7 cellular contexts compared by ENCODE assay signal in genomic region chr11:10659339-10660216, GRCh38. TPM values are rescaled to one million over a fixed set of nuclear protein-coding genes. Genes with fewer than 3 reads are reported as not detected.
A peak's percentile ranks its signal among the peaks of the same experiment; 100 is the strongest.
DNase-seq lines count a peak whose midpoint lies in the region; ATAC-seq, FAIRE-seq and TF ChIP-seq lines count a peak whose summit lies in the region.

No MANE protein-coding gene starts in this region.

- H3K4me2 ChIP-seq in skeletal muscle satellite cell (ENCODE audit: low read length): peak overlapping the region; percentile 32

- DNase-seq in H54 (ENCODE audit: insufficient read length, low spot score) (peak; percentile 30), SK-MEL-5 (ENCODE audit: low read depth, low spot score) (peak; percentile 9), foreskin keratinocyte (peak; percentile 50 to 76)

- H3K27ac ChIP-seq in foreskin keratinocyte: no peak overlapping the region

- H3K4me1 ChIP-seq in foreskin keratinocyte: peaks cover 21% of the 10 kb centered on the region
- H3K4me1 ChIP-seq in skeletal muscle satellite cell (ENCODE audit: control insufficient read depth, insufficient read depth, low read length): peaks cover 46% of the 10 kb centered on the region

- FAIRE-seq in H54 (lab: Jason Lieb, UNC): no peak

- H3K36me3 ChIP-seq in skeletal muscle satellite cell (ENCODE audit: insufficient read depth, low read length): no peaks in the 10 kb centered on the region

- no peak for TF ChIP-seq CTCF in foreskin keratinocyte (conservative IDR thresholded peaks at IDR 0.05)

- no peaks in the 10 kb centered on the region for H3K27me3 ChIP-seq in foreskin keratinocyte
- no peaks in the 10 kb centered on the region for H3K27me3 ChIP-seq in skeletal muscle satellite cell (ENCODE audit: control insufficient read depth, insufficient read depth, low read length)

- no peak for TF ChIP-seq POLR2A in H54 (IDR thresholded peaks at IDR 0.05; ENCODE audit: low read depth, low read length)

- peak; percentile 54 for ATAC-seq in foreskin keratinocyte
- ATAC-seq in HG02610 (IDR thresholded peaks at IDR 0.05; ENCODE audit: unreplicated experiment): no peak
- no peak for ATAC-seq in HG03280 (IDR thresholded peaks at IDR 0.05; ENCODE audit: unreplicated experiment)
- ATAC-seq in GM18907 (IDR thresholded peaks at IDR 0.05; ENCODE audit: unreplicated experiment): no peak

- in situ Hi-C loops in SK-MEL-5 (cut with HindIII; ENCODE audit: low pct_unique_long_range_greater_than_20kb, low sequenced_read_pairs): no loop called here

- no peaks in the 10 kb centered on the region for H3K9me3 ChIP-seq in skeletal muscle satellite cell (replicated peaks; ENCODE audit: low read length)

- H3K9ac ChIP-seq in skeletal muscle satellite cell (ENCODE audit: low read depth, low read length): peak overlapping the region; percentile 73

- peak overlapping the region; percentile 7 for H3K4me3 ChIP-seq in skeletal muscle satellite cell (ENCODE audit: low read length)

RNA-seq across cellular contexts. Expression of gene IRAG1, which starts 34.0 kb away (rescaled TPM):
- total RNA-seq in SK-MEL-5 (2014; rRNA removed; shearing (Covaris generic)): 0.08 and 0.21 TPM in 2 replicates
- polyA plus RNA-seq in SK-MEL-5 (2015; cell fraction: cytosol; rRNA removed): 0.13 TPM in 1 of 2 replicates, not detected in the other
- polyA plus RNA-seq in SK-MEL-5 (2015; cell fraction: nucleus; rRNA removed): 0.16 and 0.41 TPM in 2 replicates
- 0.03 and 0.14 TPM in 2 replicates for total RNA-seq in foreskin keratinocyte
- polyA plus RNA-seq in foreskin keratinocyte: 0.02 and 0.06 TPM in 2 replicates
- under 0.01 and 0.22 TPM in 2 replicates for total RNA-seq in skeletal muscle satellite cell (2012; rRNA removed)

Comparison
In these comparisons a context has a peak if more than half of its experiments do, and no peak if none do; other contexts are left out.
1. DNase-seq: peak in every context shown above with its lines; median percentile 63 in foreskin keratinocyte; 30 in H54; 9 in SK-MEL-5.